Comparison of ENCODE assay signal across 18 cellular contexts in the genomic region with DNA sequence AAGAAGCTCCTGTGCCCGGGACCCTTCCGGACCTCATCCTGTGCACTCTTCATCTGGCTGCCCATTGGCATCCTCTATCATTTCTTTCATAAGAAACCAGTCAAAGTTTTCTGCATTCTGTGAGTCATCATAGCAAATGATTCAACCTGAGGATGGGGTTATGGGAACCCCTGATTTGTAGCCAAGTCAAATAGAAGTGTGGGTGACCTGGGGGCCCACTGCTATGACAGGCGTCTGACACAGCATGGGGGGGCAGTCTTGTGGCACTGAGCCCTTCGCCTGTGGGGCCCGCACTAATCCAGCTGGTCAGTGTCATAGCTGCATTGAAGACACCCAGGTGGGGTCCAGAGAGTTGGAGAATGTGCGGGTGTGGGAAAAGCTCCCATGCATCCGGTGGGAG.
DNase-seq lines count a peak whose midpoint lies in the region; FAIRE-seq and TF ChIP-seq lines count a peak whose summit lies in the region.
"Had no signal": no experiment of that assay in that cellular context is flagged by ENCODE, and none has a peak within 500 bp of the region (broad histone marks: within the 10 kb centered on the region; RNA-seq: fewer than 3 reads in every experiment).

No MANE protein-coding gene starts in this region.

- H3K36me3 ChIP-seq in bronchial epithelial cell (ENCODE audit: control insufficient read depth, insufficient read depth, low read length): no peaks in the 10 kb centered on the region
- H3K36me3 ChIP-seq in esophagus squamous epithelium: no peaks in the 10 kb centered on the region
- H3K36me3 ChIP-seq: prostate gland had no signal

- intact Hi-C loops in esophagus squamous epithelium (cut with DNase I): no loop called here

- peak; percentile 60 for DNase-seq in activated CD4-positive, alpha-beta T cell treated with anti-CD3 and anti-CD28 coated beads for 48 hours
- DNase-seq in activated CD4-positive, alpha-beta T cell treated with anti-CD3 and anti-CD28 coated beads, Interleukin-2, amount 50 U/mL, for 1 hour: no peak
- peak; percentile 65 for DNase-seq in stimulated activated CD4-positive, alpha-beta T cell treated with anti-CD3 and anti-CD28 coated beads, Interleukin-1b, Interleukin-23, amount 100 ng/mL, for 48 hours
- DNase-seq in stimulated activated CD4-positive, alpha-beta T cell treated with anti-CD3 and anti-CD28 coated beads, Interleukin-2, amount 100 ng/mL, for 48 hours: no peak
- DNase-seq in bronchial epithelial cell (ENCODE audit: low read depth) (peak; percentile 26), stromal cell of bone marrow (ENCODE audit: low read depth) (peak; percentile 37), esophagus squamous epithelium (lab: John Stamatoyannopoulos, UW) (no peak)
- no peak for DNase-seq in activated effector memory CD4-positive, alpha-beta T cell treated with Interleukin-2 at 50 U/mL for 16 hours
- DNase-seq: DMS79, NCI-H1048, NCI-H187, NCI-H69, substantia nigra, T-helper 9 cell had no signal

- no peaks in the 10 kb centered on the region for H3K4me1 ChIP-seq in esophagus squamous epithelium
- H3K4me1 ChIP-seq: prostate gland had no signal

- H3K27ac ChIP-seq in esophagus squamous epithelium: no peak overlapping the region
- H3K27ac ChIP-seq: prostate gland had no signal

- H3K9me3 ChIP-seq in esophagus squamous epithelium: no peaks in the 10 kb centered on the region
- H3K9me3 ChIP-seq: prostate gland had no signal

- TF ChIP-seq POLR2A in esophagus squamous epithelium (IDR thresholded peaks at IDR 0.05): no peak

- H3K4me3 ChIP-seq in bronchial epithelial cell (ENCODE audit: low read depth, low read length) (no peak overlapping the region), esophagus squamous epithelium (no peak overlapping the region)
- H3K4me3 ChIP-seq: lung, prostate gland had no signal

- 63 to 81% methylated on average over 6 to 7 of the region's 7 CpGs for WGBS in esophagus squamous epithelium, 2 donors

- no peak for TF ChIP-seq CTCF in bronchial epithelial cell (IDR thresholded peaks at IDR 0.05; ENCODE audit: insufficient read depth, low read length, severe bottlenecking)
- TF ChIP-seq CTCF in esophagus squamous epithelium (IDR thresholded peaks at IDR 0.05): no peak

- no peaks in the 10 kb centered on the region for H3K27me3 ChIP-seq in bronchial epithelial cell (ENCODE audit: control insufficient read depth, insufficient read depth, low read length)
- no peaks in the 10 kb centered on the region for H3K27me3 ChIP-seq in esophagus squamous epithelium

- FAIRE-seq in bronchial epithelial cell (lab: Jason Lieb, UNC): no peak
- FAIRE-seq: A204.1, GM12891 had no signal

Comparison
In these comparisons a context has a peak if more than half of its experiments do, and no peak if none do; other contexts are left out.
1. DNase-seq: peak in activated CD4-positive, alpha-beta T cell treated with anti-CD3 and anti-CD28 coated beads for 48 hours (single experiment), stimulated activated CD4-positive, alpha-beta T cell treated with anti-CD3 and anti-CD28 coated beads, Interleukin-1b, Interleukin-23, amount 100 ng/mL, for 48 hours (single experiment), bronchial epithelial cell (single experiment) and stromal cell of bone marrow (single experiment); none in activated CD4-positive, alpha-beta T cell treated with anti-CD3 and anti-CD28 coated beads, Interleukin-2, amount 50 U/mL, for 1 hour (single experiment), stimulated activated CD4-positive, alpha-beta T cell treated with anti-CD3 and anti-CD28 coated beads, Interleukin-2, amount 100 ng/mL, for 48 hours (0 of 2), esophagus squamous epithelium (single experiment) and activated effector memory CD4-positive, alpha-beta T cell treated with Interleukin-2 at 50 U/mL for 16 hours (single experiment).